ENCODE assay signal across 13 cellular contexts in genomic region chr19:11227201-11227886, GRCh38. TPM values are rescaled to one million over a fixed set of nuclear protein-coding genes. Genes with fewer than 3 reads are reported as not detected.
DNase-seq lines count a peak whose midpoint lies in the region; ATAC-seq and TF ChIP-seq lines count a peak whose summit lies in the region.
"Had no signal": no experiment of that assay in that cellular context is flagged by ENCODE, and none has a peak within 500 bp of the region (broad histone marks: within the 10 kb centered on the region; RNA-seq: fewer than 3 reads in every experiment).

No MANE protein-coding gene starts in this region.

- 88 to 89% methylated on average over 9 to 14 of the region's 14 CpGs for WGBS in endodermal cell (ENCODE audit: insufficient coverage in 1 of 2, insufficient read length in 1 of 2), 2 experiments

- H3K9me3 ChIP-seq in NT2/D1 (ENCODE audit: insufficient read depth, low read length) (no peaks in the 10 kb centered on the region), endodermal cell (ENCODE audit: control insufficient read depth, low read length) (no peaks in the 10 kb centered on the region)

- no peaks in the 10 kb centered on the region for H3K27me3 ChIP-seq in NT2/D1 (ENCODE audit: insufficient read depth, insufficient read length)
- H3K27me3 ChIP-seq in endodermal cell (ENCODE audit: control insufficient read depth, insufficient read depth, low read length, poor library complexity, severe bottlenecking) = no peaks in the 10 kb centered on the region

- no peak for ATAC-seq in HG03460 (IDR thresholded peaks at IDR 0.05; ENCODE audit: unreplicated experiment)
- ATAC-seq in HG02588 (IDR thresholded peaks at IDR 0.05; ENCODE audit: unreplicated experiment) = no peak

- H3K4me3 ChIP-seq in NT2/D1 (ENCODE audit: insufficient read length, low read depth) (no peak overlapping the region), endodermal cell (ENCODE audit: low read length) (no peak overlapping the region)

- peaks cover 48% of the 10 kb centered on the region for H3K36me3 Mint-ChIP-seq in endodermal cell (ENCODE audit: low read depth)
- H3K36me3 Mint-ChIP-seq: activated naive CD4-positive, alpha-beta T cell treated with anti-CD3 and anti-CD28 coated beads, Interleukin-2, amount 50 U/mL, for 72 hours had no signal

- no peaks in the 10 kb centered on the region for H3K9me3 Mint-ChIP-seq in endodermal cell
- H3K9me3 Mint-ChIP-seq: activated naive CD4-positive, alpha-beta T cell treated with anti-CD3 and anti-CD28 coated beads, Interleukin-2, amount 50 U/mL, for 72 hours; type B pancreatic cell had no signal

- peak; percentile 68 for TF ChIP-seq CTCF in endodermal cell (conservative IDR thresholded peaks at IDR 0.05)

- H3K27me3 Mint-ChIP-seq in endodermal cell (ENCODE audit: insufficient read depth) = no peaks in the 10 kb centered on the region
- H3K27me3 Mint-ChIP-seq: type B pancreatic cell had no signal

- H3K27ac ChIP-seq in endodermal cell (ENCODE audit: low read depth, low read length) = no peak overlapping the region

- H3K4me3 Mint-ChIP-seq in endodermal cell = no peak overlapping the region
- H3K4me3 Mint-ChIP-seq: neural crest cell, type B pancreatic cell had no signal

- no peak overlapping the region for H3K27ac Mint-ChIP-seq in endodermal cell
- H3K27ac Mint-ChIP-seq: activated naive CD4-positive, alpha-beta T cell treated with anti-CD3 and anti-CD28 coated beads, Interleukin-2, amount 50 U/mL, for 72 hours; type B pancreatic cell had no signal

- H3K4me1 ChIP-seq in NT2/D1 (ENCODE audit: insufficient read depth, insufficient read length) (peaks cover 10% of the 10 kb centered on the region), endodermal cell (ENCODE audit: control insufficient read depth, insufficient read depth, low read length) (no peaks in the 10 kb centered on the region)

- H3K36me3 ChIP-seq in NT2/D1 (ENCODE audit: insufficient read depth, insufficient read length, low read length) = peaks cover 33% of the 10 kb centered on the region
- H3K36me3 ChIP-seq in endodermal cell (ENCODE audit: control insufficient read depth, insufficient read depth, low read length) = peaks cover 19% of the 10 kb centered on the region

- H3K9ac ChIP-seq in NT2/D1 (ENCODE audit: insufficient read length, low read depth) (no peak overlapping the region), endodermal cell (ENCODE audit: extremely low read depth, low read length, poor library complexity, severe bottlenecking) (no peak overlapping the region)

- H3K4me1 Mint-ChIP-seq in endodermal cell = no peaks in the 10 kb centered on the region
- H3K4me1 Mint-ChIP-seq: neural crest cell had no signal

- DNase-seq in stimulated activated CD4-positive, alpha-beta T cell treated with anti-CD3 and anti-CD28 coated beads, Interleukin-15, amount 100 ng/mL, for 48 hours (ENCODE audit: low read depth in 2 of 2) = peak; percentile 7 to 13
- no peak for DNase-seq in stimulated activated CD4-positive, alpha-beta T cell treated with anti-CD3 and anti-CD28 coated beads, Interleukin-2, amount 100 ng/mL, for 48 hours
- DNase-seq in NT2/D1 (ENCODE audit: low read depth, low spot score) (peak; percentile 72), endodermal cell (peak; percentile 96), globus pallidus (ENCODE audit: low spot score) (no peak), NCI-H510A treated with DMSO at 0.1 percent for 48 hours (lab: John Stamatoyannopoulos, UW) (no peak)
- DNase-seq: effector memory CD4-positive, alpha-beta T cell; NCI-H446 treated with DMSO at 0.1 percent for 48 hours had no signal

RNA-seq across cellular contexts. Expression of gene ANGPTL8, which starts 12.1 kb away (rescaled TPM):
- not detected for total RNA-seq in endodermal cell
- polyA plus RNA-seq in endodermal cell (2013, experiment 1 of 2) = not detected
- polyA plus RNA-seq in endodermal cell (2013, experiment 2 of 2) = not detected
- total RNA-seq: activated naive CD4-positive, alpha-beta T cell treated with anti-CD3 and anti-CD28 coated beads, Interleukin-2, amount 50 U/mL, for 72 hours; neural crest cell had no signal

RNA-seq across cellular contexts. Expression of gene KANK2, which starts 30.0 kb away (rescaled TPM):
- total RNA-seq in endodermal cell = 10 to 100 TPM; 74.2 to 87.7 TPM
- polyA plus RNA-seq in endodermal cell (2013, experiment 1 of 2) = 27.0 TPM
- 29.6 TPM for polyA plus RNA-seq in endodermal cell (2013, experiment 2 of 2)

RNA-seq across cellular contexts. Expression of gene DOCK6, which starts 35.0 kb away (rescaled TPM):
- total RNA-seq in endodermal cell = 100 to 1,000 TPM in 1 of 2 donors, 10 to 100 TPM in 1; 93.8 to 111 TPM
- 35.2 TPM for polyA plus RNA-seq in endodermal cell (2013, experiment 1 of 2)
- polyA plus RNA-seq in endodermal cell (2013, experiment 2 of 2) = 36.4 TPM

Comparison
In these comparisons a context has a peak if more than half of its experiments do, and no peak if none do; other contexts are left out.
1. DNase-seq: peak in stimulated activated CD4-positive, alpha-beta T cell treated with anti-CD3 and anti-CD28 coated beads, Interleukin-15, amount 100 ng/mL, for 48 hours (2 of 2), NT2/D1 (single experiment) and endodermal cell (single experiment); none in stimulated activated CD4-positive, alpha-beta T cell treated with anti-CD3 and anti-CD28 coated beads, Interleukin-2, amount 100 ng/mL, for 48 hours (0 of 2), globus pallidus (single experiment) and NCI-H510A treated with DMSO at 0.1 percent for 48 hours (single experiment).